ENCODE assay signal across 1 cellular context in the genomic region with DNA sequence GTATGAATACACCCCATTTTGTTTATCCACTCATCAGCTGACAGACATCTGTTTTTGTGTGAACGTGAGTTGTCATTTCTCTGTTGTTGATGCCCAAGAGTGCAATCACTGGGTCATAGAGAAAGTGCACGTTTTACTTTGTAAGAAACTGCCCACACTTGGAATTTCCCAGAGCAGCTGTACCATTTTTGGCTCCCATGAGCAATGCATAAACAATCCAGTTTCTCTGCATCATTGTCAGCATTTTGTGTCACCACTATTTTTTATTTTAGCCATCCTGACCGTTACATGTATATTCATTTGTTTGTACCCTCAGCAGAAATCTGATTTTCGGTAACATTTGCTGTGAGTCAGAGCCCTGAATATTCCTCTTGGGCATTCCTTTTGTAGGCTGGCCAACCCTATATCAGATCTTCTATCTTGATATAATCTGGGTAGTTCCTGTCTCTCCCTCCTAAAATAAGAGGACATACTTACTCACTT.
TF ChIP-seq lines count a peak whose summit lies in the region.

No MANE protein-coding gene starts in this region.

TF ChIP-seq in K562, 482 proteins besides CTCF, POLR2A, EP300 and RAD21 (continued from another document):
- TF ChIP-seq MAFK (IDR thresholded peaks at IDR 0.05; ENCODE audit: low read length) (no peak), ZNF263 (CRISPR knock-in tag; IDR thresholded peaks at IDR 0.05; ENCODE audit: borderline replicate concordance) (no peak)
